Comparison of ENCODE assay signal across 17 cellular contexts in the genomic region with DNA sequence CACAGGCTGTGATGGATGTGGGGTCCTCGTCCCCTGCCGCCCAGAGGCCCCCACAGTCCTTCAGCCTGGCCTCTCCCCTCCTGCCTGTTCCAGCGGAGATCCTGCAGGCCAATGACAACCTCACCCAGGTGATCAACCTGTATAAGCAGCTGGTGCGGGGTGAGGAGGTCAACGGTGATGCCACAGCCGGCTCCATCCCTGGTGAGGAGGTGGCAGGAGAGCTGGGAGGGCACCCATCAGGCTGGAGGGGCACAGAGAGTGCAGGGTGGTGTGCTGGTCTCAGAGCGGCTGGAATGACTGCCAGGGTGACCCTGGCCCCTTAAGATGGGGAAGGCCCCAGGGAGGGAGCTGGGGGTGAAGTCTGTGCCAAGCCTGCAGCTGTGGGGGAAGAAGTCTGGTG. TPM values are rescaled to one million over a fixed set of nuclear protein-coding genes. Genes with fewer than 3 reads are reported as not detected.
DNase-seq lines count a peak whose midpoint lies in the region; ATAC-seq and TF ChIP-seq lines count a peak whose summit lies in the region.
"Had no signal": no experiment of that assay in that cellular context is flagged by ENCODE, and none has a peak within 500 bp of the region (broad histone marks: within the 10 kb centered on the region; RNA-seq: fewer than 3 reads in every experiment).

No MANE protein-coding gene starts in this region.

- H3K36me3 Mint-ChIP-seq in CD8-positive, alpha-beta T cell = peaks cover 19% of the 10 kb centered on the region
- H3K36me3 Mint-ChIP-seq in activated naive CD8-positive, alpha-beta T cell treated with anti-CD3 and anti-CD28 coated beads, Interleukin-2, amount 50 U/mL, for 24 hours (ENCODE audit: low read depth) = peaks cover 14% of the 10 kb centered on the region
- H3K36me3 Mint-ChIP-seq in naive thymus-derived CD8-positive, alpha-beta T cell = peaks cover 0 to 11% (median 2%) of the 10 kb centered on the region in 3 donors
- peaks cover 11% of the 10 kb centered on the region for H3K36me3 Mint-ChIP-seq in endothelial cell (ENCODE audit: low read depth, unreplicated experiment)

- no peak for TF ChIP-seq CTCF in AG04450 (IDR thresholded peaks at IDR 0.05; ENCODE audit: low read depth, low read length)
- TF ChIP-seq CTCF in CD8-positive, alpha-beta T cell (IDR thresholded peaks at IDR 0.05) = no peak
- no peak for TF ChIP-seq CTCF in endothelial cell (IDR thresholded peaks at IDR 0.05; ENCODE audit: unreplicated experiment)

- peaks cover 60% of the 10 kb centered on the region for H3K4me1 Mint-ChIP-seq in CD8-positive, alpha-beta T cell (ENCODE audit: low read depth)
- H3K4me1 Mint-ChIP-seq in activated naive CD8-positive, alpha-beta T cell treated with anti-CD3 and anti-CD28 coated beads, Interleukin-2, amount 50 U/mL, for 24 hours = peaks cover 50% of the 10 kb centered on the region
- peaks cover 27 to 63% (median 61%) of the 10 kb centered on the region in 4 donors for H3K4me1 Mint-ChIP-seq in naive thymus-derived CD8-positive, alpha-beta T cell
- H3K4me1 Mint-ChIP-seq in endothelial cell (ENCODE audit: unreplicated experiment) = peaks cover 21% of the 10 kb centered on the region

- H3K4me3 ChIP-seq in AG04450 (ENCODE audit: low read depth, low read length) = no peak overlapping the region
- no peak overlapping the region for H3K4me3 ChIP-seq in CD8-positive, alpha-beta T cell (ENCODE audit: low read depth, low read length)
- H3K4me3 ChIP-seq: pancreas had no signal

- H3K27me3 Mint-ChIP-seq in CD8-positive, alpha-beta T cell (ENCODE audit: low read depth) = no peaks in the 10 kb centered on the region
- no peaks in the 10 kb centered on the region for H3K27me3 Mint-ChIP-seq in activated naive CD8-positive, alpha-beta T cell treated with anti-CD3 and anti-CD28 coated beads, Interleukin-2, amount 50 U/mL, for 24 hours
- H3K27me3 Mint-ChIP-seq in naive thymus-derived CD8-positive, alpha-beta T cell = no peaks in the 10 kb centered on the region
- peaks cover 8% of the 10 kb centered on the region for H3K27me3 Mint-ChIP-seq in endothelial cell (ENCODE audit: unreplicated experiment)
- H3K27me3 Mint-ChIP-seq: stimulated activated naive CD8-positive, alpha-beta T cell treated with anti-CD3 and anti-CD28 coated beads, Interleukin-15, amount 100 ng/mL, for 72 hours had no signal

- intact Hi-C loops in CD8-positive, alpha-beta T cell (cut with DNase I, micrococcal nuclease) = no loop called here

- peaks cover 64% of the 10 kb centered on the region for H3K4me1 ChIP-seq in CD8-positive, alpha-beta T cell (ENCODE audit: insufficient read depth, low read length)
- H3K4me1 ChIP-seq: pancreas had no signal

- no peaks in the 10 kb centered on the region for H3K27me3 ChIP-seq in AG04450 (ENCODE audit: control insufficient read depth, insufficient read depth, low read length)
- H3K27me3 ChIP-seq in CD8-positive, alpha-beta T cell (ENCODE audit: insufficient read depth, low read length) = no peaks in the 10 kb centered on the region
- H3K27me3 ChIP-seq: pancreas had no signal

- H3K9me3 ChIP-seq in AG04450 (ENCODE audit: control insufficient read depth, insufficient read depth, low read length) = no peaks in the 10 kb centered on the region; the same call in 1 of the 2 replicates
- no peaks in the 10 kb centered on the region for H3K9me3 ChIP-seq in CD8-positive, alpha-beta T cell (ENCODE audit: low read length)
- H3K9me3 ChIP-seq: pancreas had no signal

- H3K27ac Mint-ChIP-seq in CD8-positive, alpha-beta T cell = peak overlapping the region; percentile 86
- peak overlapping the region; percentile 71 for H3K27ac Mint-ChIP-seq in activated naive CD8-positive, alpha-beta T cell treated with anti-CD3 and anti-CD28 coated beads, Interleukin-2, amount 50 U/mL, for 24 hours
- peak overlapping the region; percentile 84 to 98 (median 93) for H3K27ac Mint-ChIP-seq in naive thymus-derived CD8-positive, alpha-beta T cell
- no peak overlapping the region for H3K27ac Mint-ChIP-seq in endothelial cell (ENCODE audit: unreplicated experiment)

- peak overlapping the region; percentile 21 for H3K27ac ChIP-seq in AG04450 (ENCODE audit: low read depth, low read length)
- H3K27ac ChIP-seq in CD8-positive, alpha-beta T cell (ENCODE audit: low read depth, low read length) = peak overlapping the region; percentile 43
- H3K27ac ChIP-seq: epithelial cell of prostate, pancreas, VCaP had no signal

- H3K36me3 ChIP-seq in CD8-positive, alpha-beta T cell (ENCODE audit: insufficient read depth, low read length) = no peaks in the 10 kb centered on the region

- no peak for ATAC-seq in CD8-positive, alpha-beta T cell
- ATAC-seq in activated naive CD8-positive, alpha-beta T cell treated with anti-CD3 and anti-CD28 coated beads, Interleukin-2, amount 50 U/mL, for 24 hours = no peak
- ATAC-seq in naive thymus-derived CD8-positive, alpha-beta T cell = no peak
- no peak for ATAC-seq in HG02973 (IDR thresholded peaks at IDR 0.05; ENCODE audit: unreplicated experiment)
- ATAC-seq: pancreas; SK-N-SH treated with all-trans-retinoic acid at 6 μM for 48 hours; stimulated activated naive CD8-positive, alpha-beta T cell treated with anti-CD3 and anti-CD28 coated beads, Interleukin-15, amount 100 ng/mL, for 72 hours had no signal

- no peak for DNase-seq in AG04450 (ENCODE audit: low read depth, low spot score)
- no peak for DNase-seq in CD8-positive, alpha-beta T cell
- no peak for DNase-seq in activated naive CD8-positive, alpha-beta T cell treated with anti-CD3 and anti-CD28 coated beads, Interleukin-2, amount 50 U/mL, for 24 hours
- no peak for DNase-seq in naive thymus-derived CD8-positive, alpha-beta T cell
- DNase-seq in putamen (ENCODE audit: low spot score) = no peak
- DNase-seq in endothelial cell (ENCODE audit: low spot score) = no peak
- DNase-seq in NCI-H1417 treated with DMSO at 0.1 percent for 48 hours (lab: John Stamatoyannopoulos, UW) = no peak
- DNase-seq: amygdala; NCI-H2081 treated with DMSO at 0.1 percent for 48 hours; NCI-H526 treated with DMSO at 0.1 percent for 48 hours; small intestine; stimulated activated naive CD8-positive, alpha-beta T cell treated with anti-CD3 and anti-CD28 coated beads, Interleukin-15, amount 100 ng/mL, for 72 hours had no signal

- CTCF ChIA-PET in AG04450 (lab: Charles Lee) = interaction anchor here (0.7 to 2.6 kb wide), 7 partner anchors 8 to 71 kb away, joined by 3 to 10 read pairs (median 5); no protein-coding TSS in a partner anchor
- CTCF ChIA-PET in CD8-positive, alpha-beta T cell (lab: Charles Lee) = interaction anchor here (5.2 to 54.2 kb wide), 2 partner anchors 17 to 37 kb away, joined by 61 to 2176 read pairs; a partner anchor contains a TSS

- no peak overlapping the region for H3K4me3 Mint-ChIP-seq in CD8-positive, alpha-beta T cell
- no peak overlapping the region for H3K4me3 Mint-ChIP-seq in activated naive CD8-positive, alpha-beta T cell treated with anti-CD3 and anti-CD28 coated beads, Interleukin-2, amount 50 U/mL, for 24 hours
- peak overlapping the region in 6 of 10 donors; percentile 20 to 87 (median 65) for H3K4me3 Mint-ChIP-seq in naive thymus-derived CD8-positive, alpha-beta T cell
- no peak overlapping the region for H3K4me3 Mint-ChIP-seq in endothelial cell (ENCODE audit: unreplicated experiment)

- H3K9me3 Mint-ChIP-seq in CD8-positive, alpha-beta T cell = no peaks in the 10 kb centered on the region
- H3K9me3 Mint-ChIP-seq in activated naive CD8-positive, alpha-beta T cell treated with anti-CD3 and anti-CD28 coated beads, Interleukin-2, amount 50 U/mL, for 24 hours = no peaks in the 10 kb centered on the region
- no peaks in the 10 kb centered on the region for H3K9me3 Mint-ChIP-seq in naive thymus-derived CD8-positive, alpha-beta T cell
- no peaks in the 10 kb centered on the region for H3K9me3 Mint-ChIP-seq in endothelial cell (ENCODE audit: unreplicated experiment)
- H3K9me3 Mint-ChIP-seq: stimulated activated naive CD8-positive, alpha-beta T cell treated with anti-CD3 and anti-CD28 coated beads, Interleukin-15, amount 100 ng/mL, for 72 hours had no signal

- POLR2A ChIA-PET in AG04450 (lab: Yijun Ruan, JAX) = interaction anchor here (0.9 to 1.5 kb wide), 3 partner anchors 8 to 15 kb away, joined by 3 to 4 read pairs (median 3); no protein-coding TSS in a partner anchor
- POLR2A ChIA-PET in CD8-positive, alpha-beta T cell (lab: Charles Lee) = interaction anchor here (1.0 to 11.0 kb wide), 5 partner anchors 9 to 57 kb away, joined by 3 to 123 read pairs (median 6); a partner anchor contains a TSS
- POLR2A ChIA-PET in naive thymus-derived CD8-positive, alpha-beta T cell (lab: Charles Lee) = interaction anchor here (0.9 to 64.1 kb wide), 4 partner anchors 9 to 39 kb away, joined by 3 to 2283 read pairs (median 42); a partner anchor contains a TSS

RNA-seq across cellular contexts. Expression of a gene that starts 14.6 kb away (rescaled TPM):
- polyA plus RNA-seq in AG04450 (2011; rRNA removed) = 8.4 and 11.3 TPM in 2 replicates
- 12.8 and 14.4 TPM in 2 replicates for polyA minus RNA-seq in AG04450 (2011; rRNA and poly(A)+ RNA removed)
- total RNA-seq in CD8-positive, alpha-beta T cell = 10 to 100 TPM; 51.5 to 52.9 TPM
- 10 to 100 TPM; 77.9 to 79.0 TPM for total RNA-seq in naive thymus-derived CD8-positive, alpha-beta T cell
- polyA plus RNA-seq in naive thymus-derived CD8-positive, alpha-beta T cell = 10 to 100 TPM; 16.9 to 26.5 (median 25.6) TPM
- total RNA-seq in endothelial cell (ENCODE audit: unreplicated experiment) = 11.6 TPM

RNA-seq across cellular contexts. Expression of a gene that starts 16.2 kb away (rescaled TPM):
- 24.7 and 26.1 TPM in 2 replicates for polyA plus RNA-seq in AG04450 (2011; rRNA removed)
- 23.2 and 24.4 TPM in 2 replicates for polyA minus RNA-seq in AG04450 (2011; rRNA and poly(A)+ RNA removed)
- 10 to 100 TPM; 66.0 to 69.1 TPM for total RNA-seq in CD8-positive, alpha-beta T cell
- 100 to 1,000 TPM; 103 to 110 TPM for total RNA-seq in naive thymus-derived CD8-positive, alpha-beta T cell
- 10 to 100 TPM; 20.3 to 24.5 (median 22.6) TPM for polyA plus RNA-seq in naive thymus-derived CD8-positive, alpha-beta T cell
- total RNA-seq in endothelial cell (ENCODE audit: unreplicated experiment) = 63.6 TPM

RNA-seq across cellular contexts. Expression of a gene that starts 33.6 kb away (rescaled TPM):
- 11.7 and 17.7 TPM in 2 replicates for polyA plus RNA-seq in AG04450 (2011; rRNA removed)
- polyA minus RNA-seq in AG04450 (2011; rRNA and poly(A)+ RNA removed) = 6.3 and 9.7 TPM in 2 replicates
- total RNA-seq in CD8-positive, alpha-beta T cell = 1 to 10 TPM; 2.4 to 3.2 TPM
- 1 to 10 TPM; 4.3 to 5.9 TPM for total RNA-seq in naive thymus-derived CD8-positive, alpha-beta T cell
- 1 to 10 TPM; 1.7 to 9.6 (median 5.8) TPM for polyA plus RNA-seq in naive thymus-derived CD8-positive, alpha-beta T cell
- 13.4 TPM for total RNA-seq in endothelial cell (ENCODE audit: unreplicated experiment)

RNA-seq across cellular contexts. Expression of a gene that starts 45.0 kb away (rescaled TPM):
- not detected in 2 replicates for polyA plus RNA-seq in AG04450 (2011; rRNA removed)
- polyA minus RNA-seq in AG04450 (2011; rRNA and poly(A)+ RNA removed) = not detected in 2 replicates
- not detected for total RNA-seq in CD8-positive, alpha-beta T cell
- total RNA-seq in naive thymus-derived CD8-positive, alpha-beta T cell = not detected
- polyA plus RNA-seq in naive thymus-derived CD8-positive, alpha-beta T cell = not detected
- not detected for total RNA-seq in endothelial cell (ENCODE audit: unreplicated experiment)

RNA-seq across cellular contexts. Expression of a gene that starts 50.6 kb away (rescaled TPM):
- 5,926 and 7,935 TPM in 2 replicates for polyA plus RNA-seq in AG04450 (2011; rRNA removed)
- 3,546 and 5,412 TPM in 2 replicates for polyA minus RNA-seq in AG04450 (2011; rRNA and poly(A)+ RNA removed)
- 10 to 100 TPM; 20.8 to 29.4 TPM for total RNA-seq in CD8-positive, alpha-beta T cell
- 10 to 100 TPM; 14.3 to 16.8 TPM for total RNA-seq in naive thymus-derived CD8-positive, alpha-beta T cell
- polyA plus RNA-seq in naive thymus-derived CD8-positive, alpha-beta T cell = 100 to 1,000 TPM in 1 of 3 donors, 10 to 100 TPM in 2; 19.6 to 122 (median 34.8) TPM
- total RNA-seq in endothelial cell (ENCODE audit: unreplicated experiment) = 18.6 TPM

Comparison
In these comparisons a context has a peak if more than half of its experiments do, and no peak if none do; other contexts are left out.
1. H3K4me3 Mint-ChIP-seq: peak in naive thymus-derived CD8-positive, alpha-beta T cell (6 of 10); none in CD8-positive, alpha-beta T cell (single experiment), activated naive CD8-positive, alpha-beta T cell treated with anti-CD3 and anti-CD28 coated beads, Interleukin-2, amount 50 U/mL, for 24 hours (single experiment) and endothelial cell (single experiment).